33 cellular contexts compared by ENCODE assay signal in the genomic region with DNA sequence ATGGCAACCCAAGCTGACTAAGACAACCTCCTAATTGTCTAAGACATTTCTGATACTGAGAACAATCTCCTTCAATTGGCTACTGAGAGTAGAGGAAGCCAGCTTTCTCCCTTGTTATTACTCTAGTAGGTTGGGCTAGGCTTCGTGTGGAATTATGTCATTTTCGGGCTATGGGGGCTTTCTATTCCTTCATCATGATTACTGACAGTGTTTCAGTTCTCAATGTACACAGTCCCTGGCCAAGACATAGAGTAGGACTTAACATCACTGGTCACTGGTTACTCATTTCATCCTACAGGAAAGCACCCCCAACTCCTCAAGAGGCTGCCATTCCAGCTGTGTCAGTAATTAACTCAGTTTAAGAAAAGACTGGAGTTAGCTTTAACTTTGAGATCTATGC.
"Had no signal": no experiment of that assay in that cellular context is flagged by ENCODE, and none has a peak within 500 bp of the region (broad histone marks: within the 10 kb centered on the region; RNA-seq: fewer than 3 reads in every experiment).

No MANE protein-coding gene starts in this region.

- H3K27ac ChIP-seq: adrenal gland, ascending aorta, body of pancreas, brain microvascular endothelial cell, breast epithelium, cardiac muscle cell had no signal

- H3K27me3 ChIP-seq: adrenal gland, ascending aorta, body of pancreas, brain microvascular endothelial cell, breast epithelium, cardiac muscle cell had no signal

- DNase-seq: activated effector memory CD4-positive, alpha-beta T cell treated with anti-CD3 and anti-CD28 coated beads, Interleukin-2, amount 50 U/mL, for 16 hours; activated effector memory CD4-positive, alpha-beta T cell treated with Interleukin-2 at 50 U/mL for 16 hours; activated gamma-delta T cell; activated gamma-delta T cell treated with Interleukin-2 at 50 U/mL for 16 hours; activated naive CD4-positive, alpha-beta T cell treated with anti-CD3 and anti-CD28 coated beads for 36 hours; activated naive CD4-positive, alpha-beta T cell treated with anti-CD3 and anti-CD28 coated beads, Interleukin-2, amount 10 ng/mL, durations not matched to agents 7 days and 5 days; activated naive CD4-positive, alpha-beta T cell treated with anti-CD3 and anti-CD28 coated beads, Interleukin-2, amount 50 U/mL, for 16 hours; activated naive CD4-positive, alpha-beta T cell treated with Interleukin-2 at 50 U/mL for 16 hours; activated naive CD8-positive, alpha-beta T cell treated with anti-CD3 and anti-CD28 coated beads for 36 hours; activated naive CD8-positive, alpha-beta T cell treated with anti-CD3 and anti-CD28 coated beads, Interleukin-2, amount 10 ng/mL, durations not matched to agents 7 days and 5 days; activated naive CD8-positive, alpha-beta T cell treated with anti-CD3 and anti-CD28 coated beads, Interleukin-2, amount 50 U/mL, for 24 hours; activated T-cell treated with anti-CD3 and anti-CD28 coated beads, Interleukin-2, amount 50 U/mL, for 1 hour; activated T-cell treated with anti-CD3 and anti-CD28 coated beads, Interleukin-2, amount 50 U/mL, for 24 hours; activated T-cell treated with anti-CD3 and anti-CD28 coated beads, Interleukin-2, amount 50 U/mL, for 4 hours; activated T-cell treated with anti-CD3 and anti-CD28 coated beads, Interleukin-2, amount 50 U/mL, for 48 hours; activated T-cell treated with anti-CD3 and anti-CD28 coated beads, Interleukin-2, amount 50 U/mL, for 72 hours; adrenal gland; amniotic stem cell; amygdala; anterior cingulate cortex; aorta; body of pancreas; brain microvascular endothelial cell; caudate nucleus; central memory CD4-positive, alpha-beta T cell; cerebellar nuclear complex had no signal

- H3K36me3 ChIP-seq: adrenal gland, ascending aorta, brain microvascular endothelial cell, breast epithelium, cardiac muscle cell had no signal

- ATAC-seq: activated naive CD4-positive, alpha-beta T cell treated with anti-CD3 and anti-CD28 coated beads, Interleukin-2, amount 50 U/mL, for 72 hours; activated naive CD8-positive, alpha-beta T cell treated with anti-CD3 and anti-CD28 coated beads, Interleukin-2, amount 50 U/mL, for 24 hours; activated T-cell treated with anti-CD3 and anti-CD28 coated beads, Interleukin-2, amount 50 U/mL, for 4 hours; activated T-cell treated with anti-CD3 and anti-CD28 coated beads, Interleukin-2, amount 50 U/mL, for 72 hours; activated T-helper 17 cell treated with anti-CD3 and anti-CD28 coated beads, Interleukin-2, amount 50 U/mL, for 72 hours; body of pancreas had no signal

- H3K4me1 ChIP-seq: adrenal gland, ascending aorta, body of pancreas, breast epithelium had no signal

- H3K4me3 ChIP-seq: adrenal gland, ascending aorta, body of pancreas, breast epithelium, cardiac muscle cell had no signal

- FAIRE-seq: astrocyte, bronchial epithelial cell had no signal

- H3K9me3 ChIP-seq: ascending aorta, body of pancreas, breast epithelium had no signal
